Comparison of ENCODE assay signal across 19 cellular contexts in the genomic region with DNA sequence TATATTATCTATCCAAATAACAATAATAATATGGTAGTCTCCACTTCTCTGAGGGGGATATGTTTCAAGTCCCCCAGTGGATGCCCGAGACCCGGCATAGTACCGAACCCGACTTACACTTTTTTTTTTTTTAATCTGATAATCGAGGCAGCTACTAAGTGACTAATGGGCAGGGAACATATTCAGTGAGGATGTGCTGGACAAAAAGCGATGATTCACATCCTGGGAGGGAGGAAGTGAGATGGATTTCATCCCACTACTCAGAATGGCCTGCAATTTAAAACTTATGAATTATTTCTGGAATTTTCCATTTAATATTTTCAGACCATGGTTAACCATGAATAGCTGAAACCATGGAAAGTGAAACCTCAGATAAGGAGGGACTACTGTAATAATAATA. TPM values are rescaled to one million over a fixed set of nuclear protein-coding genes. Genes with fewer than 3 reads are reported as not detected.
DNase-seq lines count a peak whose midpoint lies in the region; ATAC-seq and TF ChIP-seq lines count a peak whose summit lies in the region.
"Had no signal": no experiment of that assay in that cellular context is flagged by ENCODE, and none has a peak within 500 bp of the region (broad histone marks: within the 10 kb centered on the region; RNA-seq: fewer than 3 reads in every experiment).

No MANE protein-coding gene starts in this region.

- H3K4me1 Mint-ChIP-seq in activated CD4-positive, alpha-beta T cell treated with anti-CD3 and anti-CD28 coated beads, Interleukin-2, amount 10 ng/mL, durations not matched to agents 24 days and 14 days = no peaks in the 10 kb centered on the region
- H3K4me1 Mint-ChIP-seq: activated naive CD8-positive, alpha-beta T cell treated with anti-CD3 and anti-CD28 coated beads, Interleukin-2, amount 10 ng/mL, durations not matched to agents 7 days and 5 days; stimulated activated memory B cell treated with anti-CD40 and anti-IgM and Interleukin-4, amounts not matched to agents 10 μg/mL and 1 μg/mL and 100 μg/mL, for 72 hours had no signal

- TF ChIP-seq RAD21 in IMR-90 (IDR thresholded peaks at IDR 0.05; ENCODE audit: low read length) = no peak

- H3K9ac ChIP-seq in IMR-90 (ENCODE audit: low read depth, low read length) = no peak overlapping the region

- no peak overlapping the region for H3K27ac Mint-ChIP-seq in activated CD4-positive, alpha-beta T cell treated with anti-CD3 and anti-CD28 coated beads, Interleukin-2, amount 10 ng/mL, durations not matched to agents 24 days and 14 days
- H3K27ac Mint-ChIP-seq: activated naive CD8-positive, alpha-beta T cell treated with anti-CD3 and anti-CD28 coated beads, Interleukin-2, amount 10 ng/mL, durations not matched to agents 7 days and 5 days; stimulated activated memory B cell treated with anti-CD40 and anti-IgM and Interleukin-4, amounts not matched to agents 10 μg/mL and 1 μg/mL and 100 μg/mL, for 72 hours had no signal

- POLR2A ChIA-PET in IMR-90 (lab: Charles Lee; ENCODE audit: unreplicated experiment) = interaction anchor here (0.6 kb wide), 1 partner anchor 876 kb away, joined by 3 read pairs; no protein-coding TSS in a partner anchor

- H3K36me3 Mint-ChIP-seq in activated CD4-positive, alpha-beta T cell treated with anti-CD3 and anti-CD28 coated beads, Interleukin-2, amount 10 ng/mL, durations not matched to agents 24 days and 14 days (ENCODE audit: low read depth) = no peaks in the 10 kb centered on the region
- H3K36me3 Mint-ChIP-seq: activated naive CD8-positive, alpha-beta T cell treated with anti-CD3 and anti-CD28 coated beads, Interleukin-2, amount 10 ng/mL, durations not matched to agents 7 days and 5 days had no signal

- no peak overlapping the region for H3K4me2 ChIP-seq in IMR-90 (ENCODE audit: low read depth, low read length)
- H3K4me2 ChIP-seq: smooth muscle cell had no signal

- H3K27me3 Mint-ChIP-seq in activated CD4-positive, alpha-beta T cell treated with anti-CD3 and anti-CD28 coated beads, Interleukin-2, amount 10 ng/mL, durations not matched to agents 24 days and 14 days = peaks cover 11% of the 10 kb centered on the region

- no peak overlapping the region for H3K18ac ChIP-seq in IMR-90 (ENCODE audit: low read depth, low read length)

- no peaks in the 10 kb centered on the region for H3K79me1 ChIP-seq in IMR-90 (ENCODE audit: low read depth in 1 of 2, low read length in 2 of 2)

- H4K8ac ChIP-seq in IMR-90 (ENCODE audit: low read depth in 2 of 2, low read length in 2 of 2) = no peak overlapping the region

- H3K14ac ChIP-seq in IMR-90 (replicated peaks; ENCODE audit: low read depth, low read length) = no peak overlapping the region

- CTCF ChIA-PET in IMR-90 (lab: Yijun Ruan, JAX) = no interaction called here

- BruUV-seq in IMR-90 (replicated peaks; lab: Mats Ljungman, UMichigan) = no TSS peak

- no peak overlapping the region for H2AK5ac ChIP-seq in IMR-90 (ENCODE audit: low read depth, low read length)

- no peak overlapping the region for H2BK15ac ChIP-seq in IMR-90 (ENCODE audit: low read depth, low read length)

- no peaks in the 10 kb centered on the region for H4K20me1 ChIP-seq in IMR-90 (ENCODE audit: insufficient read depth, low read length)

- H3K4me3 ChIP-seq in IMR-90 (ENCODE audit: insufficient read depth, low read depth, low read length) (no peak overlapping the region), brain microvascular endothelial cell (ENCODE audit: low read depth, low read length) (no peak overlapping the region)
- H3K4me3 ChIP-seq in effector memory CD4-positive, alpha-beta T cell (ENCODE audit: insufficient read depth, low read depth, low read length, poor library complexity, severe bottlenecking) = no peak overlapping the region
- H3K4me3 ChIP-seq: ovary, SK-N-MC, smooth muscle cell, transverse colon had no signal

- no peaks in the 10 kb centered on the region for H3K4me1 ChIP-seq in IMR-90 (ENCODE audit: control insufficient read depth, insufficient read depth, low read length)
- no peaks in the 10 kb centered on the region for H3K4me1 ChIP-seq in effector memory CD4-positive, alpha-beta T cell (ENCODE audit: control insufficient read depth, insufficient read depth, low read length, poor library complexity, severe bottlenecking)
- H3K4me1 ChIP-seq: transverse colon had no signal

- no peaks in the 10 kb centered on the region for H3K36me3 ChIP-seq in IMR-90 (ENCODE audit: control insufficient read depth, insufficient read depth, low read length)
- H3K36me3 ChIP-seq in brain microvascular endothelial cell (replicated peaks) = no peaks in the 10 kb centered on the region
- no peaks in the 10 kb centered on the region for H3K36me3 ChIP-seq in effector memory CD4-positive, alpha-beta T cell (ENCODE audit: control insufficient read depth, insufficient read depth, low read length)
- H3K36me3 ChIP-seq: ovary, transverse colon had no signal

- no peak overlapping the region for H3K56ac ChIP-seq in IMR-90 (ENCODE audit: extremely low read depth, insufficient read depth, low read length)

- H2AFZ ChIP-seq in IMR-90 (replicated peaks; ENCODE audit: low read length, poor library complexity) = no peak overlapping the region

- H3K9me1 ChIP-seq in IMR-90 (ENCODE audit: insufficient read depth, low read length) = no peaks in the 10 kb centered on the region

- H3K23ac ChIP-seq in IMR-90 (ENCODE audit: low read depth, low read length) = no peak overlapping the region

- H2BK5ac ChIP-seq in IMR-90 (ENCODE audit: low read depth, low read length, poor library complexity, severe bottlenecking) = no peak overlapping the region

- no peak for ATAC-seq in IMR-90 (ENCODE audit: low read depth)
- ATAC-seq: activated T-cell treated with anti-CD3 and anti-CD28 coated beads, Interleukin-2, amount 50 U/mL, for 4 hours; stimulated activated memory B cell treated with anti-CD40 and anti-IgM and Interleukin-4, amounts not matched to agents 10 μg/mL and 1 μg/mL and 100 μg/mL, for 72 hours had no signal

- no peak overlapping the region for H2BK20ac ChIP-seq in IMR-90 (ENCODE audit: low read depth, low read length)

- H4K5ac ChIP-seq in IMR-90 (ENCODE audit: low read depth, low read length) = no peak overlapping the region

- no peak overlapping the region for H2BK120ac ChIP-seq in IMR-90 (ENCODE audit: low read depth, low read length)

- in situ Hi-C loops in ACHN (cut with HindIII; ENCODE audit: low pct_ligation_motif_present, low pct_unique_long_range_greater_than_20kb, low sequenced_read_pairs) (no loop called here), IMR-90 (cut with MboI; ENCODE audit: low sequenced_read_pairs) (no loop called here), brain microvascular endothelial cell (cut with HindIII; ENCODE audit: low pct_ligation_motif_present, low sequenced_read_pairs) (no loop called here)

- H4K91ac ChIP-seq in IMR-90 (ENCODE audit: insufficient read depth, low read depth, low read length) = no peak overlapping the region

- no peaks in the 10 kb centered on the region for H3K9me3 ChIP-seq in IMR-90 (ENCODE audit: control insufficient read depth, insufficient read depth, low read length)
- peaks cover 6% of the 10 kb centered on the region for H3K9me3 ChIP-seq in effector memory CD4-positive, alpha-beta T cell (ENCODE audit: control insufficient read depth, low read length)
- H3K9me3 ChIP-seq: ovary, transverse colon had no signal

- H3K9me3 Mint-ChIP-seq in activated CD4-positive, alpha-beta T cell treated with anti-CD3 and anti-CD28 coated beads, Interleukin-2, amount 10 ng/mL, durations not matched to agents 24 days and 14 days = peaks cover 4% of the 10 kb centered on the region

- H3K4ac ChIP-seq in IMR-90 (ENCODE audit: low read depth, low read length) = no peak overlapping the region

- H3K27ac ChIP-seq in IMR-90 (ENCODE audit: insufficient read depth, low read length) = no peak overlapping the region
- H3K27ac ChIP-seq in brain microvascular endothelial cell = no peak overlapping the region
- H3K27ac ChIP-seq in effector memory CD4-positive, alpha-beta T cell (ENCODE audit: insufficient read depth, low read length, poor library complexity, severe bottlenecking) = no peak overlapping the region
- H3K27ac ChIP-seq: epithelial cell of prostate, ovary, SK-N-MC, transverse colon had no signal

- H3K4me3 Mint-ChIP-seq in activated CD4-positive, alpha-beta T cell treated with anti-CD3 and anti-CD28 coated beads, Interleukin-2, amount 10 ng/mL, durations not matched to agents 24 days and 14 days = no peak overlapping the region
- H3K4me3 Mint-ChIP-seq: activated naive CD8-positive, alpha-beta T cell treated with anti-CD3 and anti-CD28 coated beads, Interleukin-2, amount 10 ng/mL, durations not matched to agents 7 days and 5 days; activated T-cell treated with anti-CD3 and anti-CD28 coated beads, Interleukin-2, amount 50 U/mL, for 4 hours; stimulated activated memory B cell treated with anti-CD40 and anti-IgM and Interleukin-4, amounts not matched to agents 10 μg/mL and 1 μg/mL and 100 μg/mL, for 72 hours had no signal

- WGBS in IMR-90 (ENCODE audit: extremely low coverage in 2 of 2, insufficient read length in 1 of 2), 2 experiments = no CpG with 5 or more reads among the region's 6 CpGs

- intact Hi-C loops in IMR-90 (cut with micrococcal nuclease) = no loop called here
- intact Hi-C loops in activated CD4-positive, alpha-beta T cell treated with anti-CD3 and anti-CD28 coated beads, Interleukin-2, amount 10 ng/mL, durations not matched to agents 24 days and 14 days (cut with micrococcal nuclease) = no loop called here

- TF ChIP-seq CTCF in IMR-90 (conservative IDR thresholded peaks at IDR 0.05; ENCODE audit: low read depth, low read length) (no peak), brain microvascular endothelial cell (IDR thresholded peaks at IDR 0.05; ENCODE audit: low read depth, low read length, missing control alignments) (no peak)

- dilution Hi-C loops in IMR-90 (cut with HindIII; ENCODE audit: low sequenced_read_pairs, unreplicated experiment) = no loop called here

- peak; percentile 39 for DNase-seq in ACHN
- peak; percentile 47 for DNase-seq in IMR-90
- DNase-seq in brain microvascular endothelial cell = peak; percentile 65
- DNase-seq in iris pigment epithelial cell (ENCODE audit: low read depth) = peak; percentile 78
- DNase-seq in activated CD4-positive, alpha-beta T cell treated with anti-CD3 and anti-CD28 coated beads, Interleukin-2, amount 10 ng/mL, durations not matched to agents 24 days and 14 days = no peak
- no peak for DNase-seq in NK-92 (lab: John Stamatoyannopoulos, UW; ENCODE audit: unreplicated experiment)
- DNase-seq in germinal center (ENCODE audit: low spot score) = no peak
- DNase-seq in effector memory CD4-positive, alpha-beta T cell = no peak
- DNase-seq: activated naive CD8-positive, alpha-beta T cell treated with anti-CD3 and anti-CD28 coated beads, Interleukin-2, amount 10 ng/mL, durations not matched to agents 7 days and 5 days; activated T-cell treated with anti-CD3 and anti-CD28 coated beads, Interleukin-2, amount 50 U/mL, for 4 hours; Calu3; Karpas-422; NCI-H446 treated with DMSO at 0.1 percent for 48 hours; ovary; transverse colon had no signal

- H3K27me3 ChIP-seq in IMR-90 (ENCODE audit: control insufficient read depth, insufficient read depth, low read length) (no peaks in the 10 kb centered on the region), brain microvascular endothelial cell (replicated peaks) (no peaks in the 10 kb centered on the region)
- peaks cover 4% of the 10 kb centered on the region for H3K27me3 ChIP-seq in effector memory CD4-positive, alpha-beta T cell (replicated peaks; ENCODE audit: control insufficient read depth, insufficient read depth, low read length, poor library complexity, severe bottlenecking)
- H3K27me3 ChIP-seq: ovary had no signal

- no peak overlapping the region for H2AK9ac ChIP-seq in IMR-90 (replicated peaks; ENCODE audit: low read depth, low read length, poor library complexity)

- no peak for TF ChIP-seq POLR2A in IMR-90 (IDR thresholded peaks at IDR 0.05; ENCODE audit: low read depth, low read length)

RNA-seq across cellular contexts. Expression of gene SELENOK, which starts 49.5 kb away (rescaled TPM):
- 19.2 and 37.1 TPM in 2 replicates for total RNA-seq in IMR-90 (2012; rRNA removed)
- 35.5 and 36.2 TPM in 2 replicates for polyA plus RNA-seq in IMR-90 (2012; rRNA removed)
- polyA plus RNA-seq in IMR-90 (2012; cell fraction: cytosol; rRNA removed) = 7.9 and 31.3 TPM in 2 replicates
- polyA plus RNA-seq in IMR-90 (2012; cell fraction: nucleus; rRNA removed; ENCODE audit: low replicate concordance) = 1.6 and 16.1 TPM in 2 replicates
- 51.4 and 58.5 TPM in 2 replicates for total RNA-seq in activated CD4-positive, alpha-beta T cell treated with anti-CD3 and anti-CD28 coated beads, Interleukin-2, amount 10 ng/mL, durations not matched to agents 24 days and 14 days

RNA-seq across cellular contexts. Expression of gene ACTR8, which starts 59.2 kb away (rescaled TPM):
- 31.4 and 35.8 TPM in 2 replicates for total RNA-seq in IMR-90 (2012; rRNA removed)
- polyA plus RNA-seq in IMR-90 (2012; rRNA removed) = 14.5 and 20.3 TPM in 2 replicates
- 4.6 and 6.5 TPM in 2 replicates for polyA plus RNA-seq in IMR-90 (2012; cell fraction: cytosol; rRNA removed)
- polyA plus RNA-seq in IMR-90 (2012; cell fraction: nucleus; rRNA removed; ENCODE audit: low replicate concordance) = 7.6 and 24.1 TPM in 2 replicates
- 44.5 and 46.7 TPM in 2 replicates for total RNA-seq in activated CD4-positive, alpha-beta T cell treated with anti-CD3 and anti-CD28 coated beads, Interleukin-2, amount 10 ng/mL, durations not matched to agents 24 days and 14 days

Comparison
In these comparisons a context has a peak if more than half of its experiments do, and no peak if none do; other contexts are left out.
1. DNase-seq: peak in ACHN (single experiment), IMR-90 (single experiment), brain microvascular endothelial cell (single experiment) and iris pigment epithelial cell (single experiment); none in activated CD4-positive, alpha-beta T cell treated with anti-CD3 and anti-CD28 coated beads, Interleukin-2, amount 10 ng/mL, durations not matched to agents 24 days and 14 days (single experiment), NK-92 (single experiment), germinal center (single experiment) and effector memory CD4-positive, alpha-beta T cell (0 of 3).